Comparison of ENCODE assay signal across 30 cellular contexts in the genomic region with DNA sequence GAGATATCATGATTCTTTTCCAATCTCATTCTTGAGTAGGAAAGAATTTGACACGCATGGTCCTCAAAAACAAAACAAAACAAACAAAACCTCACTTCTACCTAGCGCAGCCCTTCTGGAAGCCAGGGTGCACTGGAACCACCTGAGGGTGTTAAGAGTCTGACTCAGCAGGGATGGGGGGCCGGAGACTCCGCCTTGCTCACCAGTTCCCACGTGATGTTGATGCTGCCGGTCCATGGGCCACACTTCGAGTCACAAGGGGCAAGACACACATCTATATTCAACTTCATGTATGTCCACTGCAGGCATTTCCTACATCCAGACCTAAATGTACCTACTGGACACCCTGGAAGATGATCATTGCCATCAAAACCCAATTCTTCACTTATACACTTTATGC. TPM values are rescaled to one million over a fixed set of nuclear protein-coding genes. Genes with fewer than 3 reads are reported as not detected.
"Had no signal": no experiment of that assay in that cellular context is flagged by ENCODE, and none has a peak within 500 bp of the region (broad histone marks: within the 10 kb centered on the region; RNA-seq: fewer than 3 reads in every experiment).

No MANE protein-coding gene starts in this region.

- DNase-seq: activated CD4-positive, alpha-beta memory T cell treated with anti-CD3 and anti-CD28 coated beads, Interleukin-2, amount 10 ng/mL, durations not matched to agents 7 days and 5 days; activated CD4-positive, alpha-beta T cell treated with anti-CD3 and anti-CD28 coated beads for 4 hours; activated gamma-delta T cell; activated naive CD4-positive, alpha-beta T cell treated with anti-CD3 and anti-CD28 coated beads, Interleukin-2, amount 10 ng/mL, durations not matched to agents 7 days and 5 days; activated naive CD8-positive, alpha-beta T cell treated with anti-CD3 and anti-CD28 coated beads, Interleukin-2, amount 10 ng/mL, durations not matched to agents 7 days and 5 days; central memory CD4-positive, alpha-beta T cell; effector CD4-positive, alpha-beta T cell; gastrocnemius medialis; glutamatergic neuron; mammary epithelial cell; naive thymus-derived CD4-positive, alpha-beta T cell; nucleus accumbens; right cardiac atrium; stimulated activated CD4-positive, alpha-beta T cell treated with anti-CD3 and anti-CD28 coated beads, Interleukin-12 subunit alpha, Interleukin-12 subunit beta, amount 100 ng/mL, for 4 hours; stimulated activated CD4-positive, alpha-beta T cell treated with anti-CD3 and anti-CD28 coated beads, Interleukin-4, amount 100 ng/mL, for 1 hour had no signal

- H2AFZ ChIP-seq: parathyroid adenoma had no signal

- H3K36me3 ChIP-seq: ascending aorta, gastrocnemius medialis, thoracic aorta, upper lobe of left lung had no signal

- FAIRE-seq: endometrium, islet of Langerhans, TTC549 had no signal

- H3K4me3 Mint-ChIP-seq: activated CD4-positive, alpha-beta memory T cell treated with anti-CD3 and anti-CD28 coated beads, Interleukin-2, amount 10 ng/mL, durations not matched to agents 7 days and 5 days; activated naive CD4-positive, alpha-beta T cell treated with anti-CD3 and anti-CD28 coated beads, Interleukin-2, amount 10 ng/mL, durations not matched to agents 7 days and 5 days; activated naive CD8-positive, alpha-beta T cell treated with anti-CD3 and anti-CD28 coated beads, Interleukin-2, amount 10 ng/mL, durations not matched to agents 7 days and 5 days; brain; dendritic cell treated with granulocyte-macrophage colony-stimulating factor and Interleukin-4, amounts not matched to agents 40 ng/mL and 50 ng/mL, for 4 days; mesothelial cell of epicardium; stimulated activated effector memory CD8-positive, alpha-beta T cell treated with anti-CD3 and anti-CD28 coated beads, Interleukin-12 subunit alpha, Interleukin-12 subunit beta, amount 100 ng/mL, for 72 hours; stimulated activated naive CD8-positive, alpha-beta T cell treated with anti-CD3 and anti-CD28 coated beads, Interleukin-15, Interleukin-2, amounts not matched to agents 100 ng/mL and 50 ng/mL, for 24 hours had no signal

- H3K9me3 Mint-ChIP-seq: activated CD4-positive, alpha-beta memory T cell treated with anti-CD3 and anti-CD28 coated beads, Interleukin-2, amount 10 ng/mL, durations not matched to agents 7 days and 5 days; activated naive CD8-positive, alpha-beta T cell treated with anti-CD3 and anti-CD28 coated beads, Interleukin-2, amount 10 ng/mL, durations not matched to agents 7 days and 5 days; brain; dendritic cell treated with granulocyte-macrophage colony-stimulating factor and Interleukin-4, amounts not matched to agents 40 ng/mL and 50 ng/mL, for 4 days; mesothelial cell of epicardium; stimulated activated effector memory CD8-positive, alpha-beta T cell treated with anti-CD3 and anti-CD28 coated beads, Interleukin-12 subunit alpha, Interleukin-12 subunit beta, amount 100 ng/mL, for 72 hours; stimulated activated naive CD8-positive, alpha-beta T cell treated with anti-CD3 and anti-CD28 coated beads, Interleukin-15, Interleukin-2, amounts not matched to agents 100 ng/mL and 50 ng/mL, for 24 hours had no signal

- H3K4me3 ChIP-seq: ascending aorta, gastrocnemius medialis, SK-N-MC, skin epidermis, thoracic aorta, upper lobe of left lung had no signal

- H3K27ac Mint-ChIP-seq: activated CD4-positive, alpha-beta memory T cell treated with anti-CD3 and anti-CD28 coated beads, Interleukin-2, amount 10 ng/mL, durations not matched to agents 7 days and 5 days; activated naive CD4-positive, alpha-beta T cell treated with anti-CD3 and anti-CD28 coated beads, Interleukin-2, amount 10 ng/mL, durations not matched to agents 7 days and 5 days; activated naive CD8-positive, alpha-beta T cell treated with anti-CD3 and anti-CD28 coated beads, Interleukin-2, amount 10 ng/mL, durations not matched to agents 7 days and 5 days; brain; dendritic cell treated with granulocyte-macrophage colony-stimulating factor and Interleukin-4, amounts not matched to agents 40 ng/mL and 50 ng/mL, for 4 days; mesothelial cell of epicardium; stimulated activated effector memory CD8-positive, alpha-beta T cell treated with anti-CD3 and anti-CD28 coated beads, Interleukin-12 subunit alpha, Interleukin-12 subunit beta, amount 100 ng/mL, for 72 hours; stimulated activated naive CD8-positive, alpha-beta T cell treated with anti-CD3 and anti-CD28 coated beads, Interleukin-15, Interleukin-2, amounts not matched to agents 100 ng/mL and 50 ng/mL, for 24 hours had no signal

- H3K27me3 ChIP-seq: ascending aorta, gastrocnemius medialis, upper lobe of left lung had no signal

- H3K9me3 ChIP-seq: ascending aorta, gastrocnemius medialis, thoracic aorta, upper lobe of left lung had no signal

- H3K36me3 Mint-ChIP-seq: activated naive CD8-positive, alpha-beta T cell treated with anti-CD3 and anti-CD28 coated beads, Interleukin-2, amount 10 ng/mL, durations not matched to agents 7 days and 5 days; brain; mesothelial cell of epicardium; stimulated activated effector memory CD8-positive, alpha-beta T cell treated with anti-CD3 and anti-CD28 coated beads, Interleukin-12 subunit alpha, Interleukin-12 subunit beta, amount 100 ng/mL, for 72 hours had no signal

- H3K27me3 Mint-ChIP-seq: stimulated activated naive CD8-positive, alpha-beta T cell treated with anti-CD3 and anti-CD28 coated beads, Interleukin-15, Interleukin-2, amounts not matched to agents 100 ng/mL and 50 ng/mL, for 24 hours had no signal

- H3K27ac ChIP-seq: ascending aorta, gastrocnemius medialis, parathyroid adenoma, SK-N-MC, skin epidermis, thoracic aorta, upper lobe of left lung, VCaP had no signal

- H3K9ac ChIP-seq: parathyroid adenoma had no signal

- H3K79me2 ChIP-seq: parathyroid adenoma had no signal

- ATAC-seq: gastrocnemius medialis; naive thymus-derived CD4-positive, alpha-beta T cell; right cardiac atrium; stimulated activated effector memory CD8-positive, alpha-beta T cell treated with anti-CD3 and anti-CD28 coated beads, Interleukin-12 subunit alpha, Interleukin-12 subunit beta, amount 100 ng/mL, for 72 hours had no signal

RNA-seq across cellular contexts. Expression of gene BFSP1, which starts 30.4 kb away (rescaled TPM):
- total RNA-seq: ascending aorta had no signal
- polyA plus RNA-seq: naive thymus-derived CD4-positive, alpha-beta T cell had no signal
